ENCODE assay signal across 11 cellular contexts in the genomic region with DNA sequence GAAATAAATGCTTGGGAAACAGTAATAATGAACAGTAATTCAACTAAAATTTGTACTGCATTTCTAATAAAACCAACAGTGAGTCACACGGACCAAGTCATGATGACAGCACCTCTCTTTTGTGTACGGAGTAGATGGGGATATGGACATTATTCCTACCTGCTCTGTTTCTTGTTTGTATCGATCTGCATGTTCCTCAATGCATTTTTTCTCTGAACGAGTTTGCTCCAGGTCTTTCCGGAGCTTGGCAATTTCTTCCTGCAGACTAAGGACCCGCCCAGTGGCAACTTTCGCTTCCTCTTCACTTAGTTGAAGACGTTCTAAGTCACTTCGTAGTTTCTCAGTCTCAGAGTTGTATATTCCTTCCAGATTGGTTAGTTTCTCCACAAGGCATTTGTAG.
DNase-seq lines count a peak whose midpoint lies in the region; ATAC-seq and TF ChIP-seq lines count a peak whose summit lies in the region.
"Had no signal": no experiment of that assay in that cellular context is flagged by ENCODE, and none has a peak within 500 bp of the region (broad histone marks: within the 10 kb centered on the region; RNA-seq: fewer than 3 reads in every experiment).

No MANE protein-coding gene starts in this region.

- no peak overlapping the region for H3K4me3 ChIP-seq in RWPE2 (ENCODE audit: severe bottlenecking)
- no peak overlapping the region for H3K4me3 ChIP-seq in BE2C (ENCODE audit: low read depth, low read length)
- no peak overlapping the region for H3K4me3 ChIP-seq in lower leg skin (ENCODE audit: low read depth, poor library complexity, severe bottlenecking)

- DNase-seq in RWPE2 (ENCODE audit: low spot score) = no peak
- no peak for DNase-seq in sciatic nerve (ENCODE audit: low spot score)
- no peak for DNase-seq in BE2C
- DNase-seq in foreskin melanocyte = no peak
- no peak for DNase-seq in lower leg skin (ENCODE audit: low spot score in 2 of 2)
- DNase-seq: activated CD8-positive, alpha-beta memory T cell treated with anti-CD3 and anti-CD28 coated beads for 24 hours; activated naive CD4-positive, alpha-beta T cell treated with anti-CD3 and anti-CD28 coated beads, Interleukin-2, amount 50 U/mL, for 16 hours; COR-L47; NCI-H1930 had no signal

- ATAC-seq in GM19351 (IDR thresholded peaks at IDR 0.05; ENCODE audit: unreplicated experiment) = peak; percentile 92
- peak; percentile 45 for ATAC-seq in HG03432 (IDR thresholded peaks at IDR 0.05; ENCODE audit: unreplicated experiment)
- peak; percentile 90 for ATAC-seq in RWPE2 (ENCODE audit: low read depth)
- peak; percentile 13 for ATAC-seq in sciatic nerve

- H3K36me3 ChIP-seq in RWPE2 (ENCODE audit: low read depth) = peaks cover 49% of the 10 kb centered on the region
- H3K36me3 ChIP-seq in BE2C = no peaks in the 10 kb centered on the region

- TF ChIP-seq CTCF in RWPE2 (IDR thresholded peaks at IDR 0.05; ENCODE audit: poor library complexity, severe bottlenecking) = no peak
- no peak for TF ChIP-seq CTCF in BE2C (IDR thresholded peaks at IDR 0.05; ENCODE audit: low read depth, low read length)
- TF ChIP-seq CTCF in lower leg skin (IDR thresholded peaks at IDR 0.05) = no peak

- H3K27ac ChIP-seq in RWPE2 (ENCODE audit: poor library complexity, severe bottlenecking) = no peak overlapping the region

- intact Hi-C loops in sciatic nerve (cut with DNase I) = no loop called here
- intact Hi-C loops in lower leg skin (cut with DNase I; ENCODE audit: low total_unique reads) = no loop called here

- TF ChIP-seq POLR2A in lower leg skin (IDR thresholded peaks at IDR 0.05) = no peak

- H3K27me3 ChIP-seq in RWPE2 (ENCODE audit: insufficient read depth, poor library complexity, severe bottlenecking) = no peaks in the 10 kb centered on the region
- no peaks in the 10 kb centered on the region for H3K27me3 ChIP-seq in BE2C

- H3K4me1 ChIP-seq in RWPE2 (ENCODE audit: insufficient read depth, poor library complexity, severe bottlenecking) (peaks cover 6% of the 10 kb centered on the region), BE2C (no peaks in the 10 kb centered on the region)

- H3K9me3 ChIP-seq in RWPE2 (ENCODE audit: severe bottlenecking) (no peaks in the 10 kb centered on the region), BE2C (no peaks in the 10 kb centered on the region)

- 87 to 91% methylated on average over 9 of the region's 9 CpGs for WGBS in lower leg skin, 2 donors

Comparison
In these comparisons a context has a peak if more than half of its experiments do, and no peak if none do; other contexts are left out.
1. ATAC-seq: peak in every context shown above with its lines; median percentile 92 in GM19351; 90 in RWPE2; 45 in HG03432; 13 in sciatic nerve.